ENCODE assay signal across 1 cellular context in the genomic region with DNA sequence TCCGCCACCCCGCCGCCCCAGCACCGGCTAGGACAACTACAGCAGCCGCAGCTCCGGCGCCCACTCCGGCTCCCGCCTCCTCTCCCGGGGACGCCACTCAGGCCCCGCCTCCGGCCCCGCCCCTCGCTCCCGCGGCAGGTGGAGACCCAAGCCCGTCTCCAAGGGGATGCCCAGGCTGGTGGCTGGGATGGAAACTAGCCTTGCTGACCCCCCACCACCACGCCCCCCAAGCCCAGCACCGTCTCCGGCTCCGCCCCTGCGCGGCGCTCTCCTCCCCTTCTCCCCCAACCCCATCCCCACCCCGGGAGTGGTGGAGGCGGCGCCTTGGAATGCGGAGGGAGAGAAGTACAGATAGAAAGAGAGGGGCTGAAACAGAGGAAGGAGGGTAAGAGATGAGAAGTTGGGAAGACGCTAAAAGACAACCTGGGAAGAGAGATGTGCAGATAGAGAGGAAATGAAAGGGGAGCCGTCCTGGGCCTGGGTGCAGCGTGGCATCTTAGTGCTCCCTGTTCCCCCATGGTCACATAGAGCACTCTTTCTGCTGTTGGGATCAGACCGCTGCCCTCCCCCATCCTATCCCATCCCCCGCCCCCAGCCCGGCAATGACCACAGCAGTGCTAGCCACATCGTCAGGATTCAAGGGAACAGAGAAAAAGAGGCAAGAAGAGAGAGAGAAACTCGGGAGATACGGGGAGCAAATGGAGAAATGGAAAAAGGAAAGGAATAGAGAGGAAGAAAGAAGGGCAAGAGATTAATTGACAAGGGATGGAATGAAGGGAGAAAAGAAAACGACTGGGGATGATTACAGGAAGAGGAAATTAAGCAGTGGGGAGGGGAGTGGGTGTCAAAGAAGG.
TF ChIP-seq lines count a peak whose summit lies in the region.

A gene with protein sequence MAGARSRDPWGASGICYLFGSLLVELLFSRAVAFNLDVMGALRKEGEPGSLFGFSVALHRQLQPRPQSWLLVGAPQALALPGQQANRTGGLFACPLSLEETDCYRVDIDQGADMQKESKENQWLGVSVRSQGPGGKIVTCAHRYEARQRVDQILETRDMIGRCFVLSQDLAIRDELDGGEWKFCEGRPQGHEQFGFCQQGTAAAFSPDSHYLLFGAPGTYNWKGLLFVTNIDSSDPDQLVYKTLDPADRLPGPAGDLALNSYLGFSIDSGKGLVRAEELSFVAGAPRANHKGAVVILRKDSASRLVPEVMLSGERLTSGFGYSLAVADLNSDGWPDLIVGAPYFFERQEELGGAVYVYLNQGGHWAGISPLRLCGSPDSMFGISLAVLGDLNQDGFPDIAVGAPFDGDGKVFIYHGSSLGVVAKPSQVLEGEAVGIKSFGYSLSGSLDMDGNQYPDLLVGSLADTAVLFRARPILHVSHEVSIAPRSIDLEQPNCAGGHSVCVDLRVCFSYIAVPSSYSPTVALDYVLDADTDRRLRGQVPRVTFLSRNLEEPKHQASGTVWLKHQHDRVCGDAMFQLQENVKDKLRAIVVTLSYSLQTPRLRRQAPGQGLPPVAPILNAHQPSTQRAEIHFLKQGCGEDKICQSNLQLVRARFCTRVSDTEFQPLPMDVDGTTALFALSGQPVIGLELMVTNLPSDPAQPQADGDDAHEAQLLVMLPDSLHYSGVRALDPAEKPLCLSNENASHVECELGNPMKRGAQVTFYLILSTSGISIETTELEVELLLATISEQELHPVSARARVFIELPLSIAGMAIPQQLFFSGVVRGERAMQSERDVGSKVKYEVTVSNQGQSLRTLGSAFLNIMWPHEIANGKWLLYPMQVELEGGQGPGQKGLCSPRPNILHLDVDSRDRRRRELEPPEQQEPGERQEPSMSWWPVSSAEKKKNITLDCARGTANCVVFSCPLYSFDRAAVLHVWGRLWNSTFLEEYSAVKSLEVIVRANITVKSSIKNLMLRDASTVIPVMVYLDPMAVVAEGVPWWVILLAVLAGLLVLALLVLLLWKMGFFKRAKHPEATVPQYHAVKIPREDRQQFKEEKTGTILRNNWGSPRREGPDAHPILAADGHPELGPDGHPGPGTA (minus strand): TSS at position 64 of the 854 bp plus-strand sequence. CDS start 222 bp downstream, outside the sequence.

TF ChIP-seq in SK-N-SH treated with all-trans-retinoic acid at 6 μM for 48 hours, 23 proteins besides CTCF, POLR2A, EP300 and RAD21 (continued from another document):
- TF ChIP-seq, protein P1, sequence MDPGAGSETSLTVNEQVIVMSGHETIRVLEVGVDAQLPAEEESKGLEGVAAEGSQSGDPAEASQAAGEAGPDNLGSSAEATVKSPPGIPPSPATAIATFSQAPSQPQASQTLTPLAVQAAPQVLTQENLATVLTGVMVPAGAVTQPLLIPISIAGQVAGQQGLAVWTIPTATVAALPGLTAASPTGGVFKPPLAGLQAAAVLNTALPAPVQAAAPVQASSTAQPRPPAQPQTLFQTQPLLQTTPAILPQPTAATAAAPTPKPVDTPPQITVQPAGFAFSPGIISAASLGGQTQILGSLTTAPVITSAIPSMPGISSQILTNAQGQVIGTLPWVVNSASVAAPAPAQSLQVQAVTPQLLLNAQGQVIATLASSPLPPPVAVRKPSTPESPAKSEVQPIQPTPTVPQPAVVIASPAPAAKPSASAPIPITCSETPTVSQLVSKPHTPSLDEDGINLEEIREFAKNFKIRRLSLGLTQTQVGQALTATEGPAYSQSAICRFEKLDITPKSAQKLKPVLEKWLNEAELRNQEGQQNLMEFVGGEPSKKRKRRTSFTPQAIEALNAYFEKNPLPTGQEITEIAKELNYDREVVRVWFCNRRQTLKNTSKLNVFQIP (CRISPR knock-in tag; IDR thresholded peaks at IDR 0.05; ENCODE audit: borderline replicate concordance, low read depth): no peak
- TF ChIP-seq, protein P2, sequence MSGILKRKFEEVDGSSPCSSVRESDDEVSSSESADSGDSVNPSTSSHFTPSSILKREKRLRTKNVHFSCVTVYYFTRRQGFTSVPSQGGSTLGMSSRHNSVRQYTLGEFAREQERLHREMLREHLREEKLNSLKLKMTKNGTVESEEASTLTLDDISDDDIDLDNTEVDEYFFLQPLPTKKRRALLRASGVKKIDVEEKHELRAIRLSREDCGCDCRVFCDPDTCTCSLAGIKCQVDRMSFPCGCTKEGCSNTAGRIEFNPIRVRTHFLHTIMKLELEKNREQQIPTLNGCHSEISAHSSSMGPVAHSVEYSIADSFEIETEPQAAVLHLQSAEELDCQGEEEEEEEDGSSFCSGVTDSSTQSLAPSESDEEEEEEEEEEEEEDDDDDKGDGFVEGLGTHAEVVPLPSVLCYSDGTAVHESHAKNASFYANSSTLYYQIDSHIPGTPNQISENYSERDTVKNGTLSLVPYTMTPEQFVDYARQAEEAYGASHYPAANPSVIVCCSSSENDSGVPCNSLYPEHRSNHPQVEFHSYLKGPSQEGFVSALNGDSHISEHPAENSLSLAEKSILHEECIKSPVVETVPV (CRISPR knock-in tag; IDR thresholded peaks at IDR 0.05): no peak
- TF ChIP-seq, protein P3, sequence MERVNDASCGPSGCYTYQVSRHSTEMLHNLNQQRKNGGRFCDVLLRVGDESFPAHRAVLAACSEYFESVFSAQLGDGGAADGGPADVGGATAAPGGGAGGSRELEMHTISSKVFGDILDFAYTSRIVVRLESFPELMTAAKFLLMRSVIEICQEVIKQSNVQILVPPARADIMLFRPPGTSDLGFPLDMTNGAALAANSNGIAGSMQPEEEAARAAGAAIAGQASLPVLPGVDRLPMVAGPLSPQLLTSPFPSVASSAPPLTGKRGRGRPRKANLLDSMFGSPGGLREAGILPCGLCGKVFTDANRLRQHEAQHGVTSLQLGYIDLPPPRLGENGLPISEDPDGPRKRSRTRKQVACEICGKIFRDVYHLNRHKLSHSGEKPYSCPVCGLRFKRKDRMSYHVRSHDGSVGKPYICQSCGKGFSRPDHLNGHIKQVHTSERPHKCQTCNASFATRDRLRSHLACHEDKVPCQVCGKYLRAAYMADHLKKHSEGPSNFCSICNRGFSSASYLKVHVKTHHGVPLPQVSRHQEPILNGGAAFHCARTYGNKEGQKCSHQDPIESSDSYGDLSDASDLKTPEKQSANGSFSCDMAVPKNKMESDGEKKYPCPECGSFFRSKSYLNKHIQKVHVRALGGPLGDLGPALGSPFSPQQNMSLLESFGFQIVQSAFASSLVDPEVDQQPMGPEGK (CRISPR knock-in tag; IDR thresholded peaks at IDR 0.05; ENCODE audit: borderline replicate concordance): no peak
